In the genomic region with DNA sequence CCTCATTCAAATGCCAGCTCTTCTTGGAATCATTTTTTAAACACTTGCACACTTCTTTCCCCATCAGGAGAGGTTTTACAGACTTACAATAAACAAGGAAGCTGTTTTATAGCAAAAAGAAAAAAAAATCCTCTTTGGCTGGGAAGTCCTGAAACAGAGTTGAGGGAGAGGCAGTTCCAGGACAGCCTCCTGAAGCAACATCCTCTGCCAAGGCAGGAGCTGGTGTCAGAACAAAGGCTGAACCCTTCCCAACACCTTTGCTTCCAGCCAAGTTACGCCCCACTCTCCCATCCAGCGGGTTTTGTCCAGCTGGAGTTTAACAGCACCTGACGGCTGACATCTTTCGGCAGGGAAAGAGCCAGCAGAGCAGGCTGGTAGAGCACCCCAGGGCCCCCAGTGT, we compare ENCODE assay signal across 12 cellular contexts.
"Had no signal": no experiment of that assay in that cellular context is flagged by ENCODE, and none has a peak within 500 bp of the region (broad histone marks: within the 10 kb centered on the region; RNA-seq: fewer than 3 reads in every experiment).

No MANE protein-coding gene starts in this region.

- H3K4me3 Mint-ChIP-seq: activated naive CD8-positive, alpha-beta T cell; activated T-cell treated with anti-CD3 and anti-CD28 coated beads, Interleukin-2, amount 50 U/mL, for 24 hours; nephron progenitor cell; T-helper 1 cell treated with Interleukin-12 subunit alpha and Interleukin-12 subunit beta and Interleukin-4 antibody, amounts not matched to agents 30 μg/mL and 1 μg/mL, for 36 hours had no signal

- H3K36me3 ChIP-seq: esophagus muscularis mucosa, tibial nerve had no signal

- H3K9me3 Mint-ChIP-seq: activated T-cell treated with anti-CD3 and anti-CD28 coated beads, Interleukin-2, amount 50 U/mL, for 24 hours; nephron progenitor cell; T-helper 1 cell treated with Interleukin-12 subunit alpha and Interleukin-12 subunit beta and Interleukin-4 antibody, amounts not matched to agents 30 μg/mL and 1 μg/mL, for 36 hours had no signal

- H3K27ac ChIP-seq: tibial nerve had no signal

- H3K27ac Mint-ChIP-seq: activated naive CD8-positive, alpha-beta T cell; activated T-cell treated with anti-CD3 and anti-CD28 coated beads, Interleukin-2, amount 50 U/mL, for 24 hours; nephron progenitor cell; T-helper 1 cell treated with Interleukin-12 subunit alpha and Interleukin-12 subunit beta and Interleukin-4 antibody, amounts not matched to agents 30 μg/mL and 1 μg/mL, for 36 hours had no signal

- H3K36me3 Mint-ChIP-seq: activated naive CD8-positive, alpha-beta T cell had no signal

- DNase-seq: activated CD4-positive, alpha-beta T cell treated with anti-CD3 and anti-CD28 coated beads, Interleukin-2, amount 50 U/mL, for 1 hour; activated CD4-positive, CD25-positive, alpha-beta regulatory T cell; activated gamma-delta T cell; activated T-cell treated with anti-CD3 and anti-CD28 coated beads, Interleukin-2, amount 50 U/mL, for 24 hours; foreskin fibroblast; mesenchymal stem cell; nephron progenitor cell; small intestine had no signal

- H3K9me3 ChIP-seq: esophagus muscularis mucosa, tibial nerve had no signal

- H3K4me3 ChIP-seq: esophagus muscularis mucosa, tibial nerve had no signal
